Comparison of ENCODE assay signal across 25 cellular contexts in genomic region chr19:46409146-46409545, GRCh38. TPM values are rescaled to one million over a fixed set of nuclear protein-coding genes. Genes with fewer than 3 reads are reported as not detected.
DNase-seq lines count a peak whose midpoint lies in the region; ATAC-seq, FAIRE-seq and TF ChIP-seq lines count a peak whose summit lies in the region.
"Had no signal": no experiment of that assay in that cellular context is flagged by ENCODE, and none has a peak within 500 bp of the region (broad histone marks: within the 10 kb centered on the region; RNA-seq: fewer than 3 reads in every experiment).

No MANE protein-coding gene starts in this region.

- intact Hi-C loops in Right ventricle myocardium inferior (cut with DNase I) (no loop called here), Right ventricle myocardium superior (cut with DNase I) (no loop called here), transverse colon (cut with DNase I; ENCODE audit: low total_unique reads) (no loop called here)

- H3K27ac Mint-ChIP-seq in nephron = peak overlapping the region; percentile 94 to 98 (median 95)
- H3K27ac Mint-ChIP-seq: activated T-cell treated with anti-CD3 and anti-CD28 coated beads, Interleukin-2, amount 50 U/mL, for 24 hours; immature natural killer cell had no signal

- DNase-seq in Right ventricle myocardium inferior (ENCODE audit: missing footprints) (peak; percentile 14), Right ventricle myocardium superior (no peak), cerebellar cortex (ENCODE audit: low spot score) (peak; percentile 49), transverse colon (no peak), erythroblast (lab: John Stamatoyannopoulos, UW) (no peak), H54 (ENCODE audit: insufficient read length, low spot score) (no peak)
- DNase-seq in activated T-cell treated with anti-CD3 and anti-CD28 coated beads, Interleukin-2, amount 50 U/mL, for 1 hour = no peak
- DNase-seq: 8988T; activated CD4-positive, alpha-beta T cell treated with anti-CD3 and anti-CD28 coated beads for 1 hour; activated naive CD4-positive, alpha-beta T cell; activated T-cell treated with anti-CD3 and anti-CD28 coated beads, Interleukin-2, amount 50 U/mL, for 24 hours; COR-L47; dermis blood vessel endothelial cell; DMS79; immature natural killer cell; NCI-H1105; NCI-H2029 treated with DMSO at 0.1 percent for 48 hours; NCI-H226; occipital lobe; OCI-M1; SIG-M5; stimulated activated CD4-positive, alpha-beta T cell treated with anti-CD3 and anti-CD28 coated beads, Interleukin-15, amount 100 ng/mL, for 24 hours had no signal

- in situ Hi-C loops in transverse colon (cut with MboI; ENCODE audit: low pct_ligation_motif_present in 1 of 4, low pct_unique_long_range_greater_than_20kb in 1 of 4, low sequenced_read_pairs in 3 of 4) = loop anchor here in 2 of 4 donors (10.0 kb wide), 2 partner anchors 76 to 106 kb away; no protein-coding TSS in a partner anchor

- no peak for TF ChIP-seq CTCF in nephron (IDR thresholded peaks at IDR 0.05; ENCODE audit: unreplicated experiment in 3 of 3)
- TF ChIP-seq CTCF in transverse colon (IDR thresholded peaks at IDR 0.05) = no peak

- H3K4me3 ChIP-seq in transverse colon = no peak overlapping the region
- H3K4me3 ChIP-seq: GM12878 had no signal

- H3K36me3 Mint-ChIP-seq in nephron (ENCODE audit: low read depth) = peaks cover 35% of the 10 kb centered on the region
- H3K36me3 Mint-ChIP-seq: immature natural killer cell had no signal

- H3K4me1 ChIP-seq in transverse colon = peaks cover 0 to 27% (median 19%) of the 10 kb centered on the region in 4 donors

- WGBS in transverse colon (ENCODE audit: low coverage in 1 of 2), 2 donors = 66% methylated on average over 1 of the region's 1 CpG; no CpG with 5 or more reads in 1 of the 2 donors

- no peaks in the 10 kb centered on the region for H3K9me3 ChIP-seq in transverse colon

- TF ChIP-seq POLR2A in transverse colon (IDR thresholded peaks at IDR 0.05) = no peak
- TF ChIP-seq POLR2A in erythroblast (IDR thresholded peaks at IDR 0.05; ENCODE audit: low read length) = no peak
- no peak for TF ChIP-seq POLR2A in H54 (IDR thresholded peaks at IDR 0.05; ENCODE audit: low read depth, low read length)

- H3K4me1 Mint-ChIP-seq in nephron = peaks cover 63% of the 10 kb centered on the region

- peak overlapping the region in 3 of 4 donors; percentile 46 to 69 (median 49) for H3K27ac ChIP-seq in transverse colon

- ATAC-seq in Right ventricle myocardium inferior (no peak), Right ventricle myocardium superior (ENCODE audit: poor library complexity) (no peak)
- ATAC-seq: GM12878 had no signal

- no peaks in the 10 kb centered on the region for H3K9me3 Mint-ChIP-seq in nephron
- H3K9me3 Mint-ChIP-seq: activated T-cell treated with anti-CD3 and anti-CD28 coated beads, Interleukin-2, amount 50 U/mL, for 24 hours; immature natural killer cell had no signal

- no peaks in the 10 kb centered on the region for H3K36me3 ChIP-seq in transverse colon

- no peak for FAIRE-seq in H54 (lab: Jason Lieb, UNC)
- FAIRE-seq: GM12878 had no signal

- H3K4me3 Mint-ChIP-seq in nephron = peak overlapping the region; percentile 68 to 82 (median 80)
- H3K4me3 Mint-ChIP-seq: activated T-cell treated with anti-CD3 and anti-CD28 coated beads, Interleukin-2, amount 50 U/mL, for 24 hours; immature natural killer cell had no signal

- TF ChIP-seq EP300 in transverse colon (IDR thresholded peaks at IDR 0.05; ENCODE audit: low read depth) = no peak

- H3K27me3 Mint-ChIP-seq in nephron (ENCODE audit: low read depth) = no peaks in the 10 kb centered on the region

- H3K27me3 ChIP-seq in transverse colon = peaks cover 94% of the 10 kb centered on the region

RNA-seq across cellular contexts. Expression of gene CCDC8, which starts 4.2 kb away (rescaled TPM):
- total RNA-seq in Right ventricle myocardium inferior = 28.9 TPM
- total RNA-seq in Right ventricle myocardium superior = 28.1 TPM
- total RNA-seq in transverse colon = 1 to 10 TPM in 3 of 4 donors, under 1 TPM in 1; 0.40 to 1.9 (median 1.2) TPM

RNA-seq across cellular contexts. Expression of gene PNMA8C, which starts 19.6 kb away (rescaled TPM):
- total RNA-seq in Right ventricle myocardium inferior (not detected), Right ventricle myocardium superior (not detected), transverse colon (not detected)
- total RNA-seq: dermis blood vessel endothelial cell, GM12878, lower leg skin had no signal

Comparison
In these comparisons a context has a peak if more than half of its experiments do, and no peak if none do; other contexts are left out.
1. DNase-seq: peak in Right ventricle myocardium inferior (single experiment) and cerebellar cortex (single experiment); none in Right ventricle myocardium superior (single experiment), transverse colon (single experiment), erythroblast (0 of 2), activated T-cell treated with anti-CD3 and anti-CD28 coated beads, Interleukin-2, amount 50 U/mL, for 1 hour (single experiment) and H54 (single experiment).